In the genomic region with DNA sequence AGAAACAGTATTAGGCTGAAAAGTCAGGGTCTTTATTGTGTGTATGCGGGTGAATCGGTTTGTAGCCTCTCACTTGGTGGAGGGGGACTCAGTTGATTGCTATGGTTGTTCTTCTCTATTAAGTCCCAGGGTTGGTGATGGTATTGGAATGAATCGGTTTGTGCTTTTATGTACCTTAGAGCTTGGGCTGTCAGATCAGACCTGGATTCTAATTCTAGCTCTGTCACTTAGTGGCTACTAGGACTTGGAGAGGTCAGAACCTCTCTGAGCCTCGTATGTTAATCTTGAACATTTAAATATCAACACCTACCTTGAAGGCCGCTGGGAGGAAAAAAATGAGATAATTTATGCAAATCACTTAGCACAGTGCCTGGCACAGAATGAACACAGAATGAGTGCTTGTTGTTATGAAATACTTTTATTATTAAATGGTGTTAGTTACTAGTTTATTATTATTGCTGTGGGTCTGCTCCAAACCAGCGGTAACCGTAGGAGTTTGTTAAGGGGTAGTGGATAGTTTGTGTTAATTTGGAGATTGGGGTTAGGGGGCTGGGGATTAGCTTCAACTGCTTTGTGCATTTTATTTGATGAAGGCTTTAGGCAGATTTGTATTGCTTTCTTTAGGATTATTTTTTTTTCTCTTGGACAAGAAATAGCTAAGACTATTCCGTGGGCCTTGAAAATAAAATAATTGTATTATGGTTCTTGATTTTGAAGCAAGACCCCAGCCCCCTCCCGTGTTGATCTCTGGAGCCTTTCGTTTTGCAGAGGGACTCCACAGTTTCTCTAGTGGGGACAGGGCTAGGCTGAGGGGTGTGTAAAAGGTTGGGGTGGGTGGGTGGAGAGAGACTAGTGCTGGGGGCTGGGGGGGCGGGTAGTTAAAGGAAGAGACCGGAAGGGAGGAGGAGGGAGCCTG, we compare ENCODE assay signal across 8 cellular contexts. TPM values are rescaled to one million over a fixed set of nuclear protein-coding genes. Genes with fewer than 3 reads are reported as not detected.
DNase-seq lines count a peak whose midpoint lies in the region; ATAC-seq and TF ChIP-seq lines count a peak whose summit lies in the region.

No MANE protein-coding gene starts in this region.

- no peak overlapping the region for H3K27ac ChIP-seq in SJCRH30
- H3K27ac ChIP-seq in esophagus squamous epithelium, result peak overlapping the region; percentile 97 to 99 (median 98)

- no peaks in the 10 kb centered on the region for H3K36me3 ChIP-seq in SJCRH30
- peaks cover 0 to 8% (median 0%) of the 10 kb centered on the region in 3 donors for H3K36me3 ChIP-seq in esophagus squamous epithelium

- no peak for ATAC-seq in activated CD8-positive, alpha-beta memory T cell treated with anti-CD3 and anti-CD28 coated beads, Interleukin-2, amount 10 ng/mL, durations not matched to agents 7 days and 5 days
- no peak for ATAC-seq in GM21515 (IDR thresholded peaks at IDR 0.05; ENCODE audit: unreplicated experiment)
- no peak for ATAC-seq in GM21423 (IDR thresholded peaks at IDR 0.05; ENCODE audit: unreplicated experiment)

- no peak for DNase-seq in activated CD8-positive, alpha-beta memory T cell treated with anti-CD3 and anti-CD28 coated beads, Interleukin-2, amount 10 ng/mL, durations not matched to agents 7 days and 5 days
- no peak for DNase-seq in activated CD8-positive, alpha-beta memory T cell treated with anti-CD3 and anti-CD28 coated beads for 24 hours
- DNase-seq in SJCRH30, result no peak
- DNase-seq in esophagus squamous epithelium (lab: John Stamatoyannopoulos, UW), result no peak
- no peak for DNase-seq in skeletal muscle cell (ENCODE audit: low read depth)
- DNase-seq in AML-193 (lab: John Stamatoyannopoulos, UW), result no peak

- CTCF ChIA-PET in activated CD8-positive, alpha-beta memory T cell treated with anti-CD3 and anti-CD28 coated beads, Interleukin-2, amount 10 ng/mL, durations not matched to agents 7 days and 5 days (lab: Charles Lee), result interaction anchor here (0.6 to 2.2 kb wide), 9 partner anchors 13 to 242 kb away, joined by 3 to 10 read pairs (median 4); partner anchors contain the start of genes CYB5D1 and NAA38

- H3K27me3 ChIP-seq in SJCRH30 (no peaks in the 10 kb centered on the region), esophagus squamous epithelium (no peaks in the 10 kb centered on the region)

- H3K9me3 ChIP-seq in SJCRH30 (replicated peaks), result no peaks in the 10 kb centered on the region
- H3K9me3 ChIP-seq in esophagus squamous epithelium, result no peaks in the 10 kb centered on the region

- peaks cover 6% of the 10 kb centered on the region for H3K27me3 Mint-ChIP-seq in activated CD8-positive, alpha-beta memory T cell treated with anti-CD3 and anti-CD28 coated beads, Interleukin-2, amount 10 ng/mL, durations not matched to agents 7 days and 5 days

- H3K4me1 ChIP-seq in SJCRH30 (peaks cover 13% of the 10 kb centered on the region), esophagus squamous epithelium (peaks cover 42 to 89% (median 55%) of the 10 kb centered on the region in 3 donors)

- H3K27ac Mint-ChIP-seq in activated CD8-positive, alpha-beta memory T cell treated with anti-CD3 and anti-CD28 coated beads, Interleukin-2, amount 10 ng/mL, durations not matched to agents 7 days and 5 days, result peak overlapping the region; percentile 50

- TF ChIP-seq POLR2A in esophagus squamous epithelium (IDR thresholded peaks at IDR 0.05), result no peak

- no peaks in the 10 kb centered on the region for H3K36me3 Mint-ChIP-seq in activated CD8-positive, alpha-beta memory T cell treated with anti-CD3 and anti-CD28 coated beads, Interleukin-2, amount 10 ng/mL, durations not matched to agents 7 days and 5 days

- H3K4me1 Mint-ChIP-seq in activated CD8-positive, alpha-beta memory T cell treated with anti-CD3 and anti-CD28 coated beads, Interleukin-2, amount 10 ng/mL, durations not matched to agents 7 days and 5 days, result peaks cover 61% of the 10 kb centered on the region

- TF ChIP-seq CTCF in esophagus squamous epithelium (IDR thresholded peaks at IDR 0.05), result no peak

- H3K4me3 Mint-ChIP-seq in activated CD8-positive, alpha-beta memory T cell treated with anti-CD3 and anti-CD28 coated beads, Interleukin-2, amount 10 ng/mL, durations not matched to agents 7 days and 5 days, result peak overlapping the region; percentile 77

- H3K9me3 Mint-ChIP-seq in activated CD8-positive, alpha-beta memory T cell treated with anti-CD3 and anti-CD28 coated beads, Interleukin-2, amount 10 ng/mL, durations not matched to agents 7 days and 5 days (ENCODE audit: low read depth), result no peaks in the 10 kb centered on the region

- H3K4me3 ChIP-seq in SJCRH30, result peak overlapping the region; percentile 72
- peak overlapping the region in 3 of 4 donors; percentile 67 to 82 (median 72) for H3K4me3 ChIP-seq in esophagus squamous epithelium
- peak overlapping the region; percentile 78 for H3K4me3 ChIP-seq in skeletal muscle cell (ENCODE audit: low read depth, low read length)

- intact Hi-C loops in esophagus squamous epithelium (cut with DNase I), result no loop called here

- WGBS in esophagus squamous epithelium, 2 donors, result 7 to 9% methylated on average over 8 to 9 of the region's 12 CpGs

RNA-seq across cellular contexts. Expression of gene KDM6B, which starts 3.6 kb away (rescaled TPM):
- 10 to 100 TPM; 15.5 to 31.9 TPM for total RNA-seq in activated CD8-positive, alpha-beta memory T cell treated with anti-CD3 and anti-CD28 coated beads, Interleukin-2, amount 10 ng/mL, durations not matched to agents 7 days and 5 days
- 6.4 and 9.0 TPM in 2 replicates for total RNA-seq in SJCRH30 (2014; rRNA removed; shearing (Covaris generic))
- total RNA-seq in esophagus squamous epithelium, result 10 to 100 TPM in 1 of 4 donors, 1 to 10 TPM in 3; 6.7 to 14.6 (median 7.5) TPM

RNA-seq across cellular contexts. Expression of gene TMEM88, which starts 17.2 kb away (rescaled TPM):
- 1 to 10 TPM in 1 of 2 experiments, under 1 TPM in 1; 0.84 to 1.2 TPM for total RNA-seq in activated CD8-positive, alpha-beta memory T cell treated with anti-CD3 and anti-CD28 coated beads, Interleukin-2, amount 10 ng/mL, durations not matched to agents 7 days and 5 days
- 0.36 and 0.63 TPM in 2 replicates for total RNA-seq in SJCRH30 (2014; rRNA removed; shearing (Covaris generic))
- 1 to 10 TPM in 3 of 4 donors, not detected in 1; 1.5 to 3.8 (median 1.6) TPM for total RNA-seq in esophagus squamous epithelium

RNA-seq across cellular contexts. Expression of gene NAA38, which starts 19.7 kb away (rescaled TPM):
- 10 to 100 TPM; 86.0 to 95.8 TPM for total RNA-seq in activated CD8-positive, alpha-beta memory T cell treated with anti-CD3 and anti-CD28 coated beads, Interleukin-2, amount 10 ng/mL, durations not matched to agents 7 days and 5 days
- 30.4 and 45.3 TPM in 2 replicates for total RNA-seq in SJCRH30 (2014; rRNA removed; shearing (Covaris generic))
- 10 to 100 TPM; 45.2 to 80.1 (median 74.8) TPM for total RNA-seq in esophagus squamous epithelium

RNA-seq across cellular contexts. Expression of gene CYB5D1, which starts 20.2 kb away (rescaled TPM):
- 1 to 10 TPM; 6.4 to 8.2 TPM for total RNA-seq in activated CD8-positive, alpha-beta memory T cell treated with anti-CD3 and anti-CD28 coated beads, Interleukin-2, amount 10 ng/mL, durations not matched to agents 7 days and 5 days
- total RNA-seq in SJCRH30 (2014; rRNA removed; shearing (Covaris generic)), result 3.5 and 5.3 TPM in 2 replicates
- 1 to 10 TPM; 3.8 to 9.3 (median 7.5) TPM for total RNA-seq in esophagus squamous epithelium

RNA-seq across cellular contexts. Expression of gene CHD3, which starts 51.0 kb away (rescaled TPM):
- total RNA-seq in activated CD8-positive, alpha-beta memory T cell treated with anti-CD3 and anti-CD28 coated beads, Interleukin-2, amount 10 ng/mL, durations not matched to agents 7 days and 5 days, result 100 to 1,000 TPM; 139 to 147 TPM
- 101 and 109 TPM in 2 replicates for total RNA-seq in SJCRH30 (2014; rRNA removed; shearing (Covaris generic))
- total RNA-seq in esophagus squamous epithelium, result 10 to 100 TPM; 57.7 to 93.5 (median 73.0) TPM
